In the genomic region with DNA sequence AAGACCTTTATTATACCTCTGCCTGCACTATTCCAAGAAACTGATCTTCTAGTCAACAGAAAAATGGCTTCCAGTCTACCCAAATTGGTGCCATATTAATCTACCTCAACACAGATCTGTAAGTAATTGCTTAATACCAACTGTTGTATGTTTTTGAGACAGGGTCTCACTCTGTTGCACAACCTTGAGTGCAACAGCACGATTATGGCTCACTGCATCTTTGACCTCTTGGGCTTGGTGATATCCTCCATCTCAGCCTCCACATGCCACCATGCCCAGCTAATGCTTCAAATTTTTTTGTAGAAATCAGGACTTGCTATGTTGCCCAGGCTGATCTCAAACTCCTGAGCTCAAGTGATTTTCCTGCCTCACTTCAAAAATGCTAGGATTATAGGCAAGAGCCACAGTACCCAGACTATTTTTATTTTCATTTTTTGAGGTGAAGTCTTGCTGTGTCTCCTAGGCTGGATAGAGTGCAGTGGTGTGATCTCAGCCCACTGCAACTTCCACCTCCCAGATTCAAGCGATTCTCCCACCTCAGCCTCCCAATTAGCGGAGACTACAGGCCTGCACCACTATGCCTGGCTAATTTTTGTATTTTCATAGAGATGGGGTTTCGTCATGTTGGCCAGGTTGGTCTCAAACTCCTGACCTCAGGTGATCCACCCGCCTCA, we compare ENCODE assay signal across 17 cellular contexts. TPM values are rescaled to one million over a fixed set of nuclear protein-coding genes. Genes with fewer than 3 reads are reported as not detected.
DNase-seq lines count a peak whose midpoint lies in the region; ATAC-seq, FAIRE-seq and TF ChIP-seq lines count a peak whose summit lies in the region.
"Had no signal": no experiment of that assay in that cellular context is flagged by ENCODE, and none has a peak within 500 bp of the region (broad histone marks: within the 10 kb centered on the region; RNA-seq: fewer than 3 reads in every experiment).

No MANE protein-coding gene starts in this region.

- H3K27ac ChIP-seq in CD4-positive, alpha-beta T cell (ENCODE audit: low read depth, low read length): no peak overlapping the region
- no peak overlapping the region for H3K27ac ChIP-seq in right atrium auricular region
- H3K27ac ChIP-seq: BLaER1 treated with 17β-estradiol and CSF1 and Interleukin-3, amounts not matched to agents 10 nM and 100 nM; SJSA1 had no signal

- CTCF ChIA-PET in CD4-positive, alpha-beta T cell (lab: Charles Lee): no interaction called here
- CTCF ChIA-PET in WTC11 (lab: Charles Lee): interaction anchor here (0.8 to 2.6 kb wide), 3 partner anchors 11 to 100 kb away, joined by 4 to 16 read pairs (median 8); partner anchors contain the start of gene MYO18A

- H3K9me3 Mint-ChIP-seq in CD4-positive, alpha-beta T cell: peaks cover 4% of the 10 kb centered on the region
- no peaks in the 10 kb centered on the region for H3K9me3 Mint-ChIP-seq in WTC11
- peaks cover 0 to 1% of the 10 kb centered on the region in 2 donors for H3K9me3 Mint-ChIP-seq in effector memory CD8-positive, alpha-beta T cell

- intact Hi-C loops in CD4-positive, alpha-beta T cell (cut with DNase I, micrococcal nuclease): no loop called here

- peak overlapping the region; percentile 12 for H3K27ac Mint-ChIP-seq in CD4-positive, alpha-beta T cell
- H3K27ac Mint-ChIP-seq in WTC11: peak overlapping the region; percentile 79; the same call in 1 of the 2 replicates
- H3K27ac Mint-ChIP-seq in effector memory CD8-positive, alpha-beta T cell: peak overlapping the region in 1 of 2 donors; percentile 79

- H3K36me3 ChIP-seq in right atrium auricular region: peaks cover 56% of the 10 kb centered on the region

- ATAC-seq in CD4-positive, alpha-beta T cell (ENCODE audit: poor library complexity): no peak
- ATAC-seq in WTC11 (no peak), GM19023 (IDR thresholded peaks at IDR 0.05; ENCODE audit: unreplicated experiment) (no peak)
- no peak for ATAC-seq in effector memory CD8-positive, alpha-beta T cell (replicated peaks)
- ATAC-seq: PC-3 had no signal

- peak; percentile 63 for FAIRE-seq in GM12891 (lab: Jason Lieb, UNC)
- FAIRE-seq: H54 had no signal

- H3K27me3 Mint-ChIP-seq in CD4-positive, alpha-beta T cell: no peaks in the 10 kb centered on the region
- no peaks in the 10 kb centered on the region for H3K27me3 Mint-ChIP-seq in WTC11 (ENCODE audit: low read depth)
- no peaks in the 10 kb centered on the region for H3K27me3 Mint-ChIP-seq in effector memory CD8-positive, alpha-beta T cell

- 0 out of 2 replicates have a peak, but pooled peaks have one; percentile 40 for TF ChIP-seq POLR2A in GM12891 (IDR thresholded peaks at IDR 0.05; ENCODE audit: low read depth, low read length)

- no peak overlapping the region for H3K4me3 ChIP-seq in right atrium auricular region
- H3K4me3 ChIP-seq: BLaER1 treated with 17β-estradiol and CSF1 and Interleukin-3, amounts not matched to agents 10 nM and 100 nM; SJSA1 had no signal

- no peak for TF ChIP-seq CTCF in CD4-positive, alpha-beta T cell (IDR thresholded peaks at IDR 0.05)
- TF ChIP-seq CTCF in WTC11 (IDR thresholded peaks at IDR 0.05) (no peak), right atrium auricular region (IDR thresholded peaks at IDR 0.05) (no peak)

- H3K27me3 ChIP-seq in CD4-positive, alpha-beta T cell (ENCODE audit: control insufficient read depth, insufficient read depth, low read length): no peaks in the 10 kb centered on the region
- H3K27me3 ChIP-seq in right atrium auricular region: no peaks in the 10 kb centered on the region
- H3K27me3 ChIP-seq: BLaER1 treated with 17β-estradiol and CSF1 and Interleukin-3, amounts not matched to agents 10 nM and 100 nM; SJSA1 had no signal

- DNase-seq in CD4-positive, alpha-beta T cell: no peak
- no peak for DNase-seq in GM12891 (ENCODE audit: insufficient read length, low spot score)
- DNase-seq in WTC11 (ENCODE audit: low spot score): no peak
- no peak for DNase-seq in effector memory CD8-positive, alpha-beta T cell
- DNase-seq in NCI-H187 (lab: John Stamatoyannopoulos, UW): no peak
- no peak for DNase-seq in right atrium auricular region (ENCODE audit: low spot score)
- DNase-seq in stimulated activated CD4-positive, alpha-beta T cell treated with anti-CD3 and anti-CD28 coated beads, Interleukin-4, amount 100 ng/mL, for 4 hours: no peak
- DNase-seq: DMS153, Kasumi-1, NCI-H1436, NCI-H2081 treated with DMSO at 0.1 percent for 48 hours, NCI-H69, PC-3 had no signal

- peaks cover 57% of the 10 kb centered on the region for H3K4me1 Mint-ChIP-seq in CD4-positive, alpha-beta T cell (ENCODE audit: low read depth)
- peaks cover 54% of the 10 kb centered on the region for H3K4me1 Mint-ChIP-seq in WTC11
- H3K4me1 Mint-ChIP-seq in effector memory CD8-positive, alpha-beta T cell (ENCODE audit: low read depth in 2 of 2): peaks cover 48 to 59% of the 10 kb centered on the region in 2 donors

- peaks cover 16% of the 10 kb centered on the region for H3K9me3 ChIP-seq in CD4-positive, alpha-beta T cell (ENCODE audit: control insufficient read depth, low read length)
- H3K9me3 ChIP-seq in right atrium auricular region: peaks cover 0 to 11% of the 10 kb centered on the region in 2 donors
- H3K9me3 ChIP-seq: SJSA1 had no signal

- peak overlapping the region; percentile 6 for H3K4me3 Mint-ChIP-seq in CD4-positive, alpha-beta T cell
- 0 out of 2 replicates have a peak overlapping the region, but pooled peaks have one; percentile 21 for H3K4me3 Mint-ChIP-seq in WTC11
- H3K4me3 Mint-ChIP-seq in effector memory CD8-positive, alpha-beta T cell: peak overlapping the region; percentile 23 to 63

- H3K4me1 ChIP-seq in right atrium auricular region: peaks cover 0 to 44% of the 10 kb centered on the region in 2 donors
- H3K4me1 ChIP-seq: SJSA1 had no signal

- peaks cover 96% of the 10 kb centered on the region for H3K36me3 Mint-ChIP-seq in CD4-positive, alpha-beta T cell (ENCODE audit: low read depth)
- H3K36me3 Mint-ChIP-seq in WTC11: peaks cover 58% of the 10 kb centered on the region
- H3K36me3 Mint-ChIP-seq in effector memory CD8-positive, alpha-beta T cell (ENCODE audit: insufficient read depth): peaks cover 96% of the 10 kb centered on the region

- POLR2A ChIA-PET in CD4-positive, alpha-beta T cell (lab: Charles Lee): interaction anchor here (0.8 to 1.2 kb wide), 4 partner anchors 9 to 15 kb away, joined by 3 to 5 read pairs (median 4); partner anchors contain the start of gene NUFIP2
- POLR2A ChIA-PET in WTC11 (lab: Charles Lee): no interaction called here

TF ChIP-seq in GM12891, 5 proteins besides CTCF, POLR2A, EP300 and RAD21:
- no peak for TF ChIP-seq SPI1 (IDR thresholded peaks at IDR 0.05; ENCODE audit: low read depth, low read length)
- no peak; the same call in 1 of the 2 replicates for TF ChIP-seq POLR2AphosphoS5 (IDR thresholded peaks at IDR 0.05; ENCODE audit: low read depth, low read length)
- TF ChIP-seq TAF1 (IDR thresholded peaks at IDR 0.05; ENCODE audit: low read depth, low read length): no peak
- TF ChIP-seq POU2F2 (IDR thresholded peaks at IDR 0.05; ENCODE audit: low read depth, low read length): no peak
- TF ChIP-seq PAX5 (IDR thresholded peaks at IDR 0.05; ENCODE audit: insufficient read depth, low read length, severe bottlenecking): no peak

TF ChIP-seq in WTC11, 78 proteins besides CTCF, POLR2A, EP300 and RAD21:
- TF ChIP-seq ZNF219 (CRISPR knock-in tag; IDR thresholded peaks at IDR 0.05; ENCODE audit: borderline replicate concordance): no peak
- TF ChIP-seq, protein P1, sequence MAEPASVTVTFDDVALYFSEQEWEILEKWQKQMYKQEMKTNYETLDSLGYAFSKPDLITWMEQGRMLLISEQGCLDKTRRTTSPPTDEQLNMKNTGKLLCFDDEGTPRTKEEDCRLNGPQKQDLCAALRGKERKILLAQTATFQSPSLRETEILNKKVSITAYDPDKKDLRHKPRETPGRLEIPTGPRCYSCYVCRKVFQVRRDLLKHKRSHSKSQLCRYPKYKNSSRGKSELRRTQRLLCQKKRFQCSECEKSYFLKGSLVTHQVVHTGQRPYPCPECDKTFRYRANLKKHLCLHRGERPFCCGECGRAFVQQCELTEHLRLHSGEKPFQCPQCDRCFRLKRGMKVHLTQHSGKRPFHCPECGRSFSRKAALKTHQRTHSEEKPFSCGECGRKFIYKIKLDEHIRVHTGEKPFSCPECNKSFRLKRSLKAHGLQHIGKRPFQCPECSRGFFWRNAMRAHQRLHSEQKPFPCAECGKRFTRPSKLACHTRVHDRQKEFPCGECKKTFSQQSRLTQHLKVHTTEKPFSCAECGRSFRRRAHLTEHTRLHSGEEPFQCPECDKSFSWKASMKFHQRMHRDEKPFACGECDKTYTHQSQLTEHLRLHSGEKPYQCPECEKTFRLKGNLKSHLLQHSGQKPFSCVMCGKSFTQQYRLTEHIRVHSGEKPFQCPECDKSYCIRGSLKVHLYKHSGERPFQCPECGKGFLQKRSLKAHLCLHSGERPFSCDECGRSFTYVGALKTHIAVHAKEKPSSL (CRISPR knock-in tag; conservative IDR thresholded peaks at IDR 0.05): no peak
- TF ChIP-seq, protein P2, sequence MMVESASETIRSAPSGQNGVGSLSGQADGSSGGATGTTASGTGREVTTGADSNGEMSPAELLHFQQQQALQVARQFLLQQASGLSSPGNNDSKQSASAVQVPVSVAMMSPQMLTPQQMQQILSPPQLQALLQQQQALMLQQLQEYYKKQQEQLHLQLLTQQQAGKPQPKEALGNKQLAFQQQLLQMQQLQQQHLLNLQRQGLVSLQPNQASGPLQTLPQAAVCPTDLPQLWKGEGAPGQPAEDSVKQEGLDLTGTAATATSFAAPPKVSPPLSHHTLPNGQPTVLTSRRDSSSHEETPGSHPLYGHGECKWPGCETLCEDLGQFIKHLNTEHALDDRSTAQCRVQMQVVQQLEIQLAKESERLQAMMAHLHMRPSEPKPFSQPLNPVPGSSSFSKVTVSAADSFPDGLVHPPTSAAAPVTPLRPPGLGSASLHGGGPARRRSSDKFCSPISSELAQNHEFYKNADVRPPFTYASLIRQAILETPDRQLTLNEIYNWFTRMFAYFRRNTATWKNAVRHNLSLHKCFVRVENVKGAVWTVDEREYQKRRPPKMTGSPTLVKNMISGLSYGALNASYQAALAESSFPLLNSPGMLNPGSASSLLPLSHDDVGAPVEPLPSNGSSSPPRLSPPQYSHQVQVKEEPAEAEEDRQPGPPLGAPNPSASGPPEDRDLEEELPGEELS (CRISPR knock-in tag; IDR thresholded peaks at IDR 0.05): no peak
- no peak for TF ChIP-seq ATF3 (CRISPR knock-in tag; conservative IDR thresholded peaks at IDR 0.05)
- TF ChIP-seq CBFB (CRISPR knock-in tag; IDR thresholded peaks at IDR 0.05; ENCODE audit: low read depth): no peak

RNA-seq across cellular contexts. Expression of gene NUFIP2, which starts 14.4 kb away (rescaled TPM):
- total RNA-seq in CD4-positive, alpha-beta T cell: 10 to 100 TPM; 78.4 to 82.2 TPM
- polyA plus RNA-seq in GM12891 (2012; ENCODE audit: low read depth, missing spikeins): 12.3 TPM
- total RNA-seq in WTC11 (2021) (87.1 to 93.1 TPM (median 90.5 TPM) in 3 replicates), right atrium auricular region (10 to 100 TPM; 25.4 to 27.0 TPM)

RNA-seq across cellular contexts. Expression of gene CRYBA1, which starts 32.9 kb away (rescaled TPM):
- not detected for total RNA-seq in CD4-positive, alpha-beta T cell
- polyA plus RNA-seq in GM12891 (2012; ENCODE audit: low read depth, missing spikeins): not detected
- not detected in 3 replicates for total RNA-seq in WTC11 (2021)
- not detected for total RNA-seq in right atrium auricular region
- total RNA-seq: PC-3, SJSA1 had no signal
